Comparison of ENCODE assay signal across 8 cellular contexts in the genomic region with DNA sequence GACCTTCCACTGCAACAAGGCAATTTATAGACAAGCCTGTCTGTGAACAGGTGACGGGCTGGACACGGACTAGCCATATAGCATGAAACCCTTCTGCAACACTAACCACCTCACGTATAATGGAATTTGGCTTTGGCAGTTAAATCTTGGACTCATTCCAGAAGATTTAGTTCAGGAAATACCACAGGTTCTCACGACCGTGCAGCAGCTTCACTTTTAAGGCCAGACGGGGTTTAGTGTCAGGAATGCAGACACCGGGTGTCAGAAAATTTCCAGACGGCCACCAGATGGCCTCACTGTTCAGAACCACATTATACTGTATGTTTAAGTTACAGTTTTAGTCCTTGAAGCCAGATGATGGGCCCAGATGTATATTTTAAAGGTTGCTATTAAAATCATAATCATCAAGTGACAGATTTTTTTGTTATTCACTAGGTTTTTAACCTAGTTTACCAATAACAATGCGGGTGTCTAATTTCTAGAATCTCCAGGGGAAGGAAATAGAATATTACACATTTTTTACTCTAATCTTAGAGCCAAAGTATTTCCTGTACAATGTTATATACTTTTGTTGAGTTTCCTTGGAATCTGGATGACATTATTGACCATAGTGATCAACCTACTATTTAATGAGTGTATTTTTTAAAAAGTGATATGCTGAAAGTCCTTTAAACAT.
DNase-seq lines count a peak whose midpoint lies in the region; ATAC-seq and TF ChIP-seq lines count a peak whose summit lies in the region.

No MANE protein-coding gene starts in this region.

- TF ChIP-seq CTCF in WERI-Rb-1 (IDR thresholded peaks at IDR 0.05; ENCODE audit: low read depth, low read length): peak; percentile 43; the same call in 1 of the 2 replicates
- TF ChIP-seq CTCF in choroid plexus epithelial cell (conservative IDR thresholded peaks at IDR 0.05; ENCODE audit: low read depth, low read length): peak; percentile 84
- TF ChIP-seq CTCF in left lung (IDR thresholded peaks at IDR 0.05): peak; percentile 66 to 69

- ATAC-seq in GM18861 (IDR thresholded peaks at IDR 0.05; ENCODE audit: unreplicated experiment): peak; percentile 92
- ATAC-seq in HG03095 (IDR thresholded peaks at IDR 0.05; ENCODE audit: unreplicated experiment): peak; percentile 89
- ATAC-seq in left lung: peak; percentile 94

- H3K36me3 ChIP-seq in WERI-Rb-1 (no peaks in the 10 kb centered on the region), left lung (no peaks in the 10 kb centered on the region)

- no peaks in the 10 kb centered on the region for H3K27me3 ChIP-seq in WERI-Rb-1 (ENCODE audit: insufficient read depth, low read depth, severe bottlenecking)
- H3K27me3 ChIP-seq in left lung: no peaks in the 10 kb centered on the region

- H3K9me3 ChIP-seq in WERI-Rb-1 (ENCODE audit: severe bottlenecking): no peaks in the 10 kb centered on the region
- H3K9me3 ChIP-seq in left lung: no peaks in the 10 kb centered on the region

- DNase-seq in AG08395 (ENCODE audit: low spot score): peak; percentile 76
- peak; percentile 66 for DNase-seq in NCI-H2171 treated with DMSO at 0.1 percent for 48 hours (lab: John Stamatoyannopoulos, UW)
- peak; percentile 64 for DNase-seq in WERI-Rb-1
- peak; percentile 93 for DNase-seq in choroid plexus epithelial cell (ENCODE audit: low read depth)
- DNase-seq in left lung: peak in 1 of 2 donors; percentile 60
- DNase-seq in stimulated activated CD4-positive, alpha-beta T cell treated with anti-CD3 and anti-CD28 coated beads, TNF-alpha, amount 100 ng/mL, for 4 hours (ENCODE audit: low read depth in 3 of 3): peak; percentile 8 to 16 (median 13)

- intact Hi-C loops in left lung (cut with DNase I): loop anchor here in 1 of 2 donors (5.0 kb wide), 1 partner anchor 92 kb away; a partner anchor contains a TSS

- peaks cover 0 to 11% of the 10 kb centered on the region in 2 donors for H3K4me1 ChIP-seq in left lung

- H3K4me3 ChIP-seq in WERI-Rb-1 (ENCODE audit: low read depth, low read length): no peak overlapping the region
- no peak overlapping the region for H3K4me3 ChIP-seq in choroid plexus epithelial cell (ENCODE audit: low read depth, low read length)
- H3K4me3 ChIP-seq in left lung: no peak overlapping the region

- H3K27ac ChIP-seq in WERI-Rb-1 (no peak overlapping the region), left lung (no peak overlapping the region)
